11 cellular contexts compared by ENCODE assay signal in genomic region chr4:26751838-26752237, GRCh38.
A peak's percentile ranks its signal among the peaks of the same experiment; 100 is the strongest.
DNase-seq lines count a peak whose midpoint lies in the region; ATAC-seq, FAIRE-seq and TF ChIP-seq lines count a peak whose summit lies in the region.
"Had no signal": no experiment of that assay in that cellular context is flagged by ENCODE, and none has a peak within 500 bp of the region (broad histone marks: within the 10 kb centered on the region; RNA-seq: fewer than 3 reads in every experiment).

No MANE protein-coding gene starts in this region.

- H3K9me3 ChIP-seq in mesenchymal stem cell (ENCODE audit: control insufficient read depth, low read length) (no peaks in the 10 kb centered on the region), gastroesophageal sphincter (no peaks in the 10 kb centered on the region)

- no peak overlapping the region for H2BK15ac ChIP-seq in mesenchymal stem cell (ENCODE audit: low read depth, poor library complexity, severe bottlenecking)

- H3K9ac ChIP-seq in mesenchymal stem cell (ENCODE audit: low read length) = no peak overlapping the region

- TF ChIP-seq EP300 in gastroesophageal sphincter (IDR thresholded peaks at IDR 0.05) = no peak

- DNase-seq in activated CD8-positive, alpha-beta T cell treated with anti-CD3 and anti-CD28 coated beads for 36 hours = no peak
- DNase-seq in activated CD8-positive, alpha-beta T cell treated with anti-CD3 and anti-CD28 coated beads, Interleukin-2, amount 10 ng/mL, durations not matched to agents 7 days and 5 days = no peak
- no peak for DNase-seq in mesenchymal stem cell
- DNase-seq in cortex of kidney (lab: John Stamatoyannopoulos, UW) = no peak
- no peak for DNase-seq in frontal cortex (ENCODE audit: low spot score in 2 of 2)
- DNase-seq: activated CD4-positive, alpha-beta T cell treated with anti-CD3 and anti-CD28 coated beads for 1 hour; DMS 273 treated with DMSO at 0.1 percent for 48 hours; SHP77 treated with DMSO at 0.1 percent for 48 hours had no signal

- no peak overlapping the region for H2BK120ac ChIP-seq in mesenchymal stem cell (ENCODE audit: low read depth, low read length)

- POLR2A ChIA-PET in activated CD8-positive, alpha-beta T cell treated with anti-CD3 and anti-CD28 coated beads for 36 hours (lab: Charles Lee) = no interaction called here
- POLR2A ChIA-PET in activated CD8-positive, alpha-beta T cell treated with anti-CD3 and anti-CD28 coated beads, Interleukin-2, amount 10 ng/mL, durations not matched to agents 7 days and 5 days (lab: Charles Lee) = no interaction called here

- no peak overlapping the region for H3K4ac ChIP-seq in mesenchymal stem cell (ENCODE audit: low read depth in 1 of 2, low read length in 2 of 2)

- no peak overlapping the region for H4K91ac ChIP-seq in mesenchymal stem cell (ENCODE audit: low read length)

- no peak overlapping the region for H3K23ac ChIP-seq in mesenchymal stem cell (ENCODE audit: low read length in 2 of 2)

- peak overlapping the region; percentile 56 for H2AK5ac ChIP-seq in mesenchymal stem cell (ENCODE audit: low read length, severe bottlenecking)

- no peak overlapping the region for H3K4me2 ChIP-seq in mesenchymal stem cell (ENCODE audit: low read length, poor library complexity, severe bottlenecking)

- no peak overlapping the region for H2BK5ac ChIP-seq in mesenchymal stem cell (ENCODE audit: low read depth, low read length, poor library complexity, severe bottlenecking)

- TF ChIP-seq CTCF in activated CD8-positive, alpha-beta T cell treated with anti-CD3 and anti-CD28 coated beads for 36 hours (IDR thresholded peaks at IDR 0.05) = no peak
- TF ChIP-seq CTCF in gastroesophageal sphincter (IDR thresholded peaks at IDR 0.05) = no peak

- ATAC-seq in activated CD8-positive, alpha-beta T cell treated with anti-CD3 and anti-CD28 coated beads for 36 hours = peak; percentile 69
- no peak for ATAC-seq in activated CD8-positive, alpha-beta T cell treated with anti-CD3 and anti-CD28 coated beads, Interleukin-2, amount 10 ng/mL, durations not matched to agents 7 days and 5 days
- ATAC-seq in GM21390 (IDR thresholded peaks at IDR 0.05; ENCODE audit: unreplicated experiment) (peak; percentile 89), HG03039 (IDR thresholded peaks at IDR 0.05; ENCODE audit: unreplicated experiment) (peak; percentile 91), gastroesophageal sphincter (no peak)

- H3K27ac Mint-ChIP-seq in activated CD8-positive, alpha-beta T cell treated with anti-CD3 and anti-CD28 coated beads for 36 hours = no peak overlapping the region
- no peak overlapping the region for H3K27ac Mint-ChIP-seq in activated CD8-positive, alpha-beta T cell treated with anti-CD3 and anti-CD28 coated beads, Interleukin-2, amount 10 ng/mL, durations not matched to agents 7 days and 5 days

- peaks cover 4% of the 10 kb centered on the region for H3K4me1 Mint-ChIP-seq in activated CD8-positive, alpha-beta T cell treated with anti-CD3 and anti-CD28 coated beads for 36 hours (ENCODE audit: low read depth)
- H3K4me1 Mint-ChIP-seq in activated CD8-positive, alpha-beta T cell treated with anti-CD3 and anti-CD28 coated beads, Interleukin-2, amount 10 ng/mL, durations not matched to agents 7 days and 5 days (ENCODE audit: low read depth) = peaks cover 14% of the 10 kb centered on the region

- no peaks in the 10 kb centered on the region for H3K27me3 Mint-ChIP-seq in activated CD8-positive, alpha-beta T cell treated with anti-CD3 and anti-CD28 coated beads for 36 hours
- H3K27me3 Mint-ChIP-seq in activated CD8-positive, alpha-beta T cell treated with anti-CD3 and anti-CD28 coated beads, Interleukin-2, amount 10 ng/mL, durations not matched to agents 7 days and 5 days (ENCODE audit: low read depth) = no peaks in the 10 kb centered on the region

- peaks cover 7% of the 10 kb centered on the region for H3K79me1 ChIP-seq in mesenchymal stem cell (replicated peaks; ENCODE audit: low read length, poor library complexity, severe bottlenecking)

- H3K4me3 Mint-ChIP-seq in activated CD8-positive, alpha-beta T cell treated with anti-CD3 and anti-CD28 coated beads for 36 hours = no peak overlapping the region
- no peak overlapping the region for H3K4me3 Mint-ChIP-seq in activated CD8-positive, alpha-beta T cell treated with anti-CD3 and anti-CD28 coated beads, Interleukin-2, amount 10 ng/mL, durations not matched to agents 7 days and 5 days

- no peak for TF ChIP-seq POLR2A in gastroesophageal sphincter (IDR thresholded peaks at IDR 0.05)

- H3K18ac ChIP-seq in mesenchymal stem cell (ENCODE audit: low read depth in 1 of 2, low read length in 2 of 2) = no peak overlapping the region

- CTCF ChIA-PET in activated CD8-positive, alpha-beta T cell treated with anti-CD3 and anti-CD28 coated beads for 36 hours (lab: Charles Lee) = no interaction called here
- CTCF ChIA-PET in activated CD8-positive, alpha-beta T cell treated with anti-CD3 and anti-CD28 coated beads, Interleukin-2, amount 10 ng/mL, durations not matched to agents 7 days and 5 days (lab: Charles Lee) = no interaction called here

- H2BK12ac ChIP-seq in mesenchymal stem cell (ENCODE audit: low read length in 2 of 2) = no peak overlapping the region

- H3K9me3 Mint-ChIP-seq in activated CD8-positive, alpha-beta T cell treated with anti-CD3 and anti-CD28 coated beads for 36 hours = no peaks in the 10 kb centered on the region
- peaks cover under 1% of the 10 kb centered on the region for H3K9me3 Mint-ChIP-seq in activated CD8-positive, alpha-beta T cell treated with anti-CD3 and anti-CD28 coated beads, Interleukin-2, amount 10 ng/mL, durations not matched to agents 7 days and 5 days (ENCODE audit: insufficient read depth)

- H3K36me3 ChIP-seq in mesenchymal stem cell (ENCODE audit: control insufficient read depth in 1 of 2, insufficient read depth in 2 of 2, low read depth in 1 of 2, low read length in 2 of 2) (peaks cover 5 to 76% of the 10 kb centered on the region in 2 experiments), gastroesophageal sphincter (peaks cover 5 to 31% of the 10 kb centered on the region in 2 donors)

- H3K27me3 ChIP-seq in mesenchymal stem cell (ENCODE audit: control insufficient read depth in 1 of 2, insufficient read depth in 1 of 2, low read length in 2 of 2) = no peaks in the 10 kb centered on the region
- no peaks in the 10 kb centered on the region for H3K27me3 ChIP-seq in gastroesophageal sphincter

- no peak for FAIRE-seq in frontal cortex (lab: Jason Lieb, UNC)

- no peak overlapping the region for H3K4me3 ChIP-seq in mesenchymal stem cell (ENCODE audit: insufficient read depth in 1 of 2, low read depth in 1 of 2, low read length in 2 of 2)
- H3K4me3 ChIP-seq in gastroesophageal sphincter = no peak overlapping the region

- H4K8ac ChIP-seq in mesenchymal stem cell (ENCODE audit: low read length) = no peak overlapping the region

- H3K4me1 ChIP-seq in mesenchymal stem cell (ENCODE audit: control insufficient read depth, insufficient read depth, low read depth, low read length) (no peaks in the 10 kb centered on the region), gastroesophageal sphincter (peaks cover 0 to 7% (median 0%) of the 10 kb centered on the region in 3 donors)

- WGBS in mesenchymal stem cell = no CpG with 5 or more reads among the region's 1 CpG
- 80 to 86% methylated on average over 1 of the region's 1 CpG for WGBS in gastroesophageal sphincter (ENCODE audit: low coverage in 1 of 2), 2 donors

- intact Hi-C loops in activated CD8-positive, alpha-beta T cell treated with anti-CD3 and anti-CD28 coated beads for 36 hours (cut with micrococcal nuclease) = no loop called here

- no peak overlapping the region for H2AFZ ChIP-seq in mesenchymal stem cell (ENCODE audit: low read depth, low read length)

- H3K27ac ChIP-seq in mesenchymal stem cell (ENCODE audit: low read length, poor library complexity, severe bottlenecking) = no peak overlapping the region
- H3K27ac ChIP-seq in gastroesophageal sphincter = no peak overlapping the region

- no peak overlapping the region for H3K14ac ChIP-seq in mesenchymal stem cell (ENCODE audit: low read length in 2 of 2)

- H3K36me3 Mint-ChIP-seq in activated CD8-positive, alpha-beta T cell treated with anti-CD3 and anti-CD28 coated beads for 36 hours (ENCODE audit: low read depth) = peaks cover 4% of the 10 kb centered on the region
- peaks cover 6% of the 10 kb centered on the region for H3K36me3 Mint-ChIP-seq in activated CD8-positive, alpha-beta T cell treated with anti-CD3 and anti-CD28 coated beads, Interleukin-2, amount 10 ng/mL, durations not matched to agents 7 days and 5 days (ENCODE audit: low read depth)

Comparison
In these comparisons a context has a peak if more than half of its experiments do, and no peak if none do; other contexts are left out.
1. ATAC-seq: peak in activated CD8-positive, alpha-beta T cell treated with anti-CD3 and anti-CD28 coated beads for 36 hours (single experiment), GM21390 (single experiment) and HG03039 (single experiment); none in activated CD8-positive, alpha-beta T cell treated with anti-CD3 and anti-CD28 coated beads, Interleukin-2, amount 10 ng/mL, durations not matched to agents 7 days and 5 days (single experiment) and gastroesophageal sphincter (single experiment).